Comparison of ENCODE assay signal across 8 cellular contexts in the genomic region with DNA sequence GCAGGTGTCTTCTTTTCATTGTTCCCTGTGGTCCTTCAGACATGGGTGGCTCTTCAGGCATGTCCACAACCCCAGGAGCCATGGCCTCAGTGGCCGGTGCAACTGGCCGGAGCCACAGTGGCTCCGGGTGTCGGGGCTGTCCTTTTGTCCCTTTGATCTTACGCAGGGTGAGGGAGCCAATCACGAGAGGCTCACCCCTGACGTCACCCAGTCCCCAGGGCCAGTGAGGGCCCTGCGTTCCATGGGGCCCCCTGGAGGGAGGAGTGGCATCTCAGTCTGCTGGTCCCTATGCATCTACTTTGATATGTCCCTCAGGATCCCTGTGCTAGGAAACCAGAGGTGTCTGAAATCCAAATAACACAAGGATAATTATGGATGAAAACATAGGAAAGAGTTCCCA.
"Had no signal": no experiment of that assay in that cellular context is flagged by ENCODE, and none has a peak within 500 bp of the region (broad histone marks: within the 10 kb centered on the region; RNA-seq: fewer than 3 reads in every experiment).

No MANE protein-coding gene starts in this region.

- H3K27me3 Mint-ChIP-seq: IgD-negative memory B cell had no signal

- DNase-seq: H9, HCEC 1CT, KG1 had no signal

- H3K4me3 ChIP-seq: GM23338 had no signal

- H3K27ac Mint-ChIP-seq: GM23338, H9, IgD-negative memory B cell had no signal

- H2AFZ ChIP-seq: GM23338 had no signal

- H3K4me3 Mint-ChIP-seq: GM23338, H9, IgD-negative memory B cell had no signal

- H3K4me2 ChIP-seq: GM23338 had no signal

- FAIRE-seq: H1, H54, HTR-8/SVneo had no signal

- ATAC-seq: GM23338 had no signal
